Comparison of ENCODE assay signal across 8 cellular contexts in the genomic region with DNA sequence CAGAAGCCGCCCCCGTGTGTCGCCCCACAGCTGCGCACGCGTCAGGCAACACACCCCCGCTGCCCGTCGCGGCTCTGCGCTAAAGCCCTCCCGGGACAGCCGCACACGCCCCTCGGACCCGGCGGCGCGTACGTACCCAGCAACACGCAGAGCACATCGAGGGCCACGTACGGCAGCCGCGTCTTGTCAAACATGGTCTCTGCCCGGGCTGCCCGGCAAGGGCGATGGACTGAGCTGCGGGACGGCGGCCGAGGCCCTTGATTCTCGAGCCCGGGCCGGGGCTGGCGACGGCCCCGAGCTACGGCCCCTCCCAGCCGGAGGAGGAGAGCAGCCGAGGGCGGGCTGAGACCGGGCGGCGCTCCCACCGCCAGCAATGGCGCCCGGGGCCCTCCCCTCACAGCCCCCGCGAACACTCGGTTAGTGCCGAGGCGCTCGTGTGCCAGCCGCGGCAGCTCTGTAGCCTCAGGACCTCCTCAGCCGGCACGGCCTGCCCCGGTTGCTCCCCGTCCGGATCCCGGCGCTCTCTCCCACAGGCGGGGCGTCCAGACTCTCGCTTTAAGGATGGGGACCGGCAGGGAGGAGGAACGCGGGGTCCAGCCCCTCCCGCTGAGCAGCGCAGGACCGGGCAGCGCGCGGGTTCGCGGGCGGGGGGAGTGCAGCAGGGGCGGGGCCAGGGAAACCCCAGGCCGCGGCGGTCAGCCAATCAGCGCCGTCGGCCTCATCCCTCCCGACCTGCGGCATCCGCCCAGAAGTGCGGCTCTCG.
DNase-seq lines count a peak whose midpoint lies in the region; ATAC-seq and TF ChIP-seq lines count a peak whose summit lies in the region.

A gene (minus strand): TSS at position 529 of the 763 bp plus-strand sequence. CDS start 335 bp downstream, at position 194.

- peak within 1 kb of the TSS; percentile 98 for H3K27ac ChIP-seq in cingulate gyrus (ENCODE audit: low read depth, low read length)
- peak within 1 kb of the TSS; percentile 97 for H3K27ac ChIP-seq in layer of hippocampus (ENCODE audit: low read depth, low read length)

- no peaks in the 10 kb centered on the region for H3K27me3 ChIP-seq in layer of hippocampus (ENCODE audit: control insufficient read depth, insufficient read depth, low read length)

- H3K4me3 ChIP-seq in AG09309 (ENCODE audit: control insufficient read depth, low read depth, low read length) = peak within 1 kb of the TSS; percentile 61

- TF ChIP-seq CTCF in AG09309 (IDR thresholded peaks at IDR 0.05; ENCODE audit: control insufficient read depth, insufficient read depth, low read depth, low read length, missing control alignments) = no peak

- ATAC-seq in GM18873 (IDR thresholded peaks at IDR 0.05; ENCODE audit: low FRiP score, unreplicated experiment) (peak; percentile 74), HG03135 (IDR thresholded peaks at IDR 0.05; ENCODE audit: unreplicated experiment) (peak; percentile 73)

- DNase-seq in AG09309 (ENCODE audit: low read depth) (peak; percentile 16), NCI-H446 (lab: John Stamatoyannopoulos, UW) (peak; percentile 83 to 89)
- DNase-seq in activated CD4-positive, alpha-beta T cell treated with anti-CD3 and anti-CD28 coated beads for 48 hours = peak; percentile 83
- peak; percentile 70 to 83 for DNase-seq in stimulated activated CD4-positive, alpha-beta T cell treated with anti-CD3 and anti-CD28 coated beads, Interleukin-1b, Interleukin-23, amount 100 ng/mL, for 4 hours (ENCODE audit: low read depth in 2 of 2)

Comparison
In these comparisons a context has a peak if more than half of its experiments do, and no peak if none do; other contexts are left out.
1. Peak in every context shown above with its lines: DNase-seq, ATAC-seq, H3K4me3 ChIP-seq and H3K27ac ChIP-seq.
2. DNase-seq: peak in every context shown above with its lines; median percentile 86 in NCI-H446; 83 in activated CD4-positive, alpha-beta T cell treated with anti-CD3 and anti-CD28 coated beads for 48 hours; 76 in stimulated activated CD4-positive, alpha-beta T cell treated with anti-CD3 and anti-CD28 coated beads, Interleukin-1b, Interleukin-23, amount 100 ng/mL, for 4 hours; 16 in AG09309.